ENCODE assay signal across 1 cellular context in genomic region chr17:50691550-50692447, GRCh38.
A peak's percentile ranks its signal among the peaks of the same experiment; 100 is the strongest.
TF ChIP-seq lines count a peak whose summit lies in the region.

No MANE protein-coding gene starts in this region.

TF ChIP-seq in liver, 16 proteins besides CTCF, POLR2A, EP300 and RAD21 (continued from another document):
- TF ChIP-seq REST (IDR thresholded peaks at IDR 0.05): peak; percentile 22
- peak; percentile 26 for TF ChIP-seq FOXA2 (IDR thresholded peaks at IDR 0.05)
- peak in 1 of 2 donors; percentile 36 for TF ChIP-seq JUND (IDR thresholded peaks at IDR 0.05)
- TF ChIP-seq FOXA1 (IDR thresholded peaks at IDR 0.05): no peak
- no peak for TF ChIP-seq ATF3 (IDR thresholded peaks at IDR 0.05)
- TF ChIP-seq YY1 (IDR thresholded peaks at IDR 0.05): no peak
- no peak for TF ChIP-seq GABPA (IDR thresholded peaks at IDR 0.05 in 1 of 2, conservative IDR thresholded peaks at IDR 0.05 in 1 of 2)
- peak; percentile 54 for TF ChIP-seq ZBTB33 (IDR thresholded peaks at IDR 0.05)
- peak; percentile 50 for TF ChIP-seq HNF4G (IDR thresholded peaks at IDR 0.05)
- TF ChIP-seq RXRA (IDR thresholded peaks at IDR 0.05): peak in 1 of 2 donors; percentile 81
- TF ChIP-seq SP1 (IDR thresholded peaks at IDR 0.05): peak; percentile 72
